Comparison of ENCODE assay signal across 8 cellular contexts in genomic region chr13:108270442-108270841, GRCh38. TPM values are rescaled to one million over a fixed set of nuclear protein-coding genes. Genes with fewer than 3 reads are reported as not detected.
DNase-seq lines count a peak whose midpoint lies in the region; ATAC-seq and TF ChIP-seq lines count a peak whose summit lies in the region.

No MANE protein-coding gene starts in this region.

- H3K27me3 ChIP-seq in upper lobe of left lung: no peaks in the 10 kb centered on the region

- in situ Hi-C loops in G401 (cut with HindIII; ENCODE audit: low sequenced_read_pairs): loop anchor here (10.0 kb wide), 1 partner anchor 64 kb away; no protein-coding TSS in a partner anchor

- H3K27ac ChIP-seq in upper lobe of left lung: peak overlapping the region; percentile 73 to 89 (median 84)

- TF ChIP-seq POLR2A in GM18505 (IDR thresholded peaks at IDR 0.05; ENCODE audit: borderline replicate concordance, extremely low read depth, insufficient read depth, insufficient read length) (no peak), upper lobe of left lung (IDR thresholded peaks at IDR 0.05) (no peak)

- peak overlapping the region; percentile 80 to 90 (median 90) for H3K4me3 Mint-ChIP-seq in T-cell

- H3K4me1 Mint-ChIP-seq in T-cell: peaks cover 46 to 64% (median 50%) of the 10 kb centered on the region in 3 donors

- no peak for TF ChIP-seq EP300 in upper lobe of left lung (IDR thresholded peaks at IDR 0.05)

- no peaks in the 10 kb centered on the region for H3K27me3 Mint-ChIP-seq in T-cell

- H3K4me3 ChIP-seq in upper lobe of left lung: peak overlapping the region; percentile 36 to 55 (median 42)

- ATAC-seq in GM18505 (IDR thresholded peaks at IDR 0.05; ENCODE audit: unreplicated experiment) (peak; percentile 15), HG02623 (IDR thresholded peaks at IDR 0.05; ENCODE audit: unreplicated experiment) (peak; percentile 13), T-cell (replicated peaks in 1 of 4) (peak; percentile 20 to 46 (median 41)), upper lobe of left lung (ENCODE audit: low FRiP score in 2 of 2) (peak in 1 of 2 donors; percentile 26)

- DNase-seq in T-cell (peak in 3 of 34 experiments; percentile 1 to 5 (median 5)), hepatic stellate cell (ENCODE audit: low spot score) (peak; percentile 3), upper lobe of left lung (peak in 1 of 2 donors; percentile 21), dedifferentiated amniotic fluid mesenchymal stem cell (ENCODE audit: extremely low spot score) (no peak), G401 (ENCODE audit: low spot score) (no peak), NCI-H526 treated with DMSO at 0.1 percent for 48 hours (lab: John Stamatoyannopoulos, UW) (no peak)

- 37 to 54% methylated on average over 3 of the region's 3 CpGs for WGBS in upper lobe of left lung, 2 donors

- POLR2A ChIA-PET in T-cell (lab: Charles Lee): no interaction called here

- no peak for TF ChIP-seq CTCF in upper lobe of left lung (IDR thresholded peaks at IDR 0.05)

- no peaks in the 10 kb centered on the region for H3K36me3 ChIP-seq in upper lobe of left lung

- H3K36me3 Mint-ChIP-seq in T-cell: no peaks in the 10 kb centered on the region

- H3K4me1 ChIP-seq in upper lobe of left lung: peaks cover 21 to 29% (median 25%) of the 10 kb centered on the region in 4 donors

- H3K9me3 ChIP-seq in upper lobe of left lung: no peaks in the 10 kb centered on the region

- peak overlapping the region; percentile 97 to 98 for H3K27ac Mint-ChIP-seq in T-cell

- no peaks in the 10 kb centered on the region for H3K9me3 Mint-ChIP-seq in T-cell

- CTCF ChIA-PET in T-cell (lab: Charles Lee): interaction anchor here in 1 of 2 donors (0.7 to 1.2 kb wide), 2 partner anchors 39 to 1519 kb away, joined by 3 to 4 read pairs; no protein-coding TSS in a partner anchor

RNA-seq across cellular contexts. Expression of gene TNFSF13B, which starts 0.9 kb away (rescaled TPM):
- total RNA-seq in T-cell: 10 to 100 TPM in 1 of 5 donors, 1 to 10 TPM in 4; 1.8 to 18.3 (median 4.2) TPM
- total RNA-seq in upper lobe of left lung: 10 to 100 TPM; 14.0 to 34.6 (median 19.7) TPM
- total RNA-seq in G401 (2014; rRNA removed; shearing (Covaris generic)): not detected in 2 replicates

RNA-seq across cellular contexts. Expression of gene ABHD13, which starts 52.2 kb away (rescaled TPM):
- 10 to 100 TPM; 12.3 to 15.8 (median 13.8) TPM for total RNA-seq in T-cell
- total RNA-seq in upper lobe of left lung: 10 to 100 TPM in 2 of 6 donors, 1 to 10 TPM in 4; 3.6 to 21.6 (median 9.3) TPM
- 4.8 and 6.1 TPM in 2 replicates for total RNA-seq in G401 (2014; rRNA removed; shearing (Covaris generic))

RNA-seq across cellular contexts. Expression of gene LIG4, which starts 55.1 kb away (rescaled TPM):
- total RNA-seq in T-cell (1 to 10 TPM; 5.0 to 9.6 (median 8.6) TPM), upper lobe of left lung (10 to 100 TPM in 2 of 6 donors, 1 to 10 TPM in 4; 6.3 to 22.1 (median 8.5) TPM)
- total RNA-seq in G401 (2014; rRNA removed; shearing (Covaris generic)): 5.7 and 5.9 TPM in 2 replicates
